9 cellular contexts compared by ENCODE assay signal in the genomic region with DNA sequence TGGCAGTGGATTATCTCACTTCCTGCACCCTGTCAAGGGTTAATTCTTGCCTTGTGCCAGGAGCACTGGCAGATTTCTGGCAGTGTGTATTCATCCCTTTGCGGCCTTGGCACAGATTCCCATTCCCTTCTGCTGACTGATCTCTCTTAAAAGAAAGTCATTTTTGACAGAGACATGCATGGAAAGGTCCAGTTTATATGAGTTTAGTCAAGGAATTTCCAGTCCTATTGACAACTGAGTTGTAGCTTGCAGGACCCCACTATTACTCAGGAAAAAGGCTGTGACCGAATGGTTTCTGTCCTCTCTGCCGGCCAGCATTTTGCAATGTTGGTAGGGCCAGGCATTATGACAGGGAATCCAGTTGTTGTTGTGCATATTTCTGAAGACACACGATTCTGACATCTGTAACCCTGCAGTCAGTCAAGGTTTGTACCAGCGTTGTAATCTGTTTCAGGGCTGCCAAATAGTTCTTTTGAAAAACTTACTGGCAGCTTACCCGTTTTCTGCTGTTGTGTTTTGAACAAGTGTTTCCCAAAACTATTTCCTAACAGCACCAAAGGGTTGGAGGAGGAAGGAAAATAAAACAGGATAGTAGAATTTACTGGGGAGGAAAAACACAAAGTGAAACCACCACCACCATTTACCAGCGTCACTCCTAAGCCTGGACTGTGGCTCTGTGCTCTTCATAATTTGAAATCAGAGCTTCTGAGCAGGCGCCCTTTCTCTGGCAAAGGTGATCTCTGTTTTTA.
DNase-seq lines count a peak whose midpoint lies in the region; ATAC-seq and TF ChIP-seq lines count a peak whose summit lies in the region.
"Had no signal": no experiment of that assay in that cellular context is flagged by ENCODE, and none has a peak within 500 bp of the region (broad histone marks: within the 10 kb centered on the region; RNA-seq: fewer than 3 reads in every experiment).

No MANE protein-coding gene starts in this region.

- no peaks in the 10 kb centered on the region for H3K27me3 Mint-ChIP-seq in MCF 10A (ENCODE audit: insufficient read depth, unreplicated experiment)

- peak overlapping the region; percentile 28 to 90 (median 83) for H3K27ac ChIP-seq in stomach

- no peaks in the 10 kb centered on the region for H3K36me3 Mint-ChIP-seq in MCF 10A (ENCODE audit: insufficient read depth, unreplicated experiment)

- peaks cover 8 to 40% (median 18%) of the 10 kb centered on the region in 4 donors for H3K4me1 ChIP-seq in stomach

- CTCF ChIA-PET in MCF 10A (lab: Yijun Ruan, JAX), result interaction anchor here (0.6 to 2.0 kb wide), 12 partner anchors 15 to 707 kb away, joined by 3 to 12 read pairs (median 4); no protein-coding TSS in a partner anchor

- H3K27me3 ChIP-seq in stomach, result no peaks in the 10 kb centered on the region

- peak overlapping the region; percentile 65 for H3K4me3 Mint-ChIP-seq in MCF 10A (ENCODE audit: unreplicated experiment)

- H3K9me3 ChIP-seq in stomach, result no peaks in the 10 kb centered on the region

- intact Hi-C loops in MCF 10A (cut with micrococcal nuclease), result loop anchor here (2.0 to 10.0 kb wide), 3 partner anchors 22 to 834 kb away; no protein-coding TSS in a partner anchor
- intact Hi-C loops in stomach (cut with DNase I; ENCODE audit: low total_unique reads), result loop anchor here (10.0 kb wide), 1 partner anchor 248 kb away; a partner anchor contains a TSS

- WGBS in stomach, 5 donors, result 23 to 32% (median 24%) methylated on average over 8 of the region's 8 CpGs

- TF ChIP-seq POLR2A in stomach (IDR thresholded peaks at IDR 0.05), result no peak

- H3K4me1 Mint-ChIP-seq in MCF 10A (ENCODE audit: insufficient read depth, unreplicated experiment), result peaks cover 58% of the 10 kb centered on the region

- peak overlapping the region; percentile 88 for H3K27ac Mint-ChIP-seq in MCF 10A (ENCODE audit: low read depth, unreplicated experiment)

- H3K4me3 ChIP-seq in stomach, result peak overlapping the region in 1 of 4 donors; percentile 22

- POLR2A ChIA-PET in MCF 10A (lab: Yijun Ruan, JAX), result interaction anchor here (0.7 to 5.8 kb wide), 33 partner anchors 9 to 835 kb away, joined by 3 to 77 read pairs (median 5); a partner anchor contains a TSS

- no peaks in the 10 kb centered on the region for H3K36me3 ChIP-seq in stomach

- no TSS peak for BruUV-seq in MCF 10A (replicated peaks; lab: Mats Ljungman, UMichigan)

- TF ChIP-seq EP300 in stomach (IDR thresholded peaks at IDR 0.05), result peak; percentile 8

- no peaks in the 10 kb centered on the region for H3K9me3 Mint-ChIP-seq in MCF 10A (ENCODE audit: unreplicated experiment)

- TF ChIP-seq CTCF in MCF 10A (IDR thresholded peaks at IDR 0.05; ENCODE audit: unreplicated experiment) (no peak), stomach (IDR thresholded peaks at IDR 0.05) (no peak), GM10266 (IDR thresholded peaks at IDR 0.05; ENCODE audit: control insufficient read depth, insufficient read depth, low read depth, missing control alignments) (no peak)

- no peak for ATAC-seq in GM21576 (IDR thresholded peaks at IDR 0.05; ENCODE audit: unreplicated experiment)

- DNase-seq in HT1080 (ENCODE audit: low read depth) (peak; percentile 79), MCF 10A (ENCODE audit: unreplicated experiment) (peak; percentile 90), iris pigment epithelial cell (ENCODE audit: low read depth) (peak; percentile 52), stomach (peak; percentile 49), NAMALWA (ENCODE audit: low spot score) (no peak), NCI-H345 treated with DMSO at 0.1 percent for 48 hours (lab: John Stamatoyannopoulos, UW; ENCODE audit: unreplicated experiment) (no peak), GM10266 (ENCODE audit: extremely low spot score) (no peak)
- DNase-seq: foreskin melanocyte had no signal

Comparison
In these comparisons a context has a peak if more than half of its experiments do, and no peak if none do; other contexts are left out.
1. DNase-seq: peak in HT1080 (single experiment), MCF 10A (single experiment), iris pigment epithelial cell (single experiment) and stomach (single experiment); none in NAMALWA (single experiment), NCI-H345 treated with DMSO at 0.1 percent for 48 hours (single experiment) and GM10266 (single experiment).